Comparison of ENCODE assay signal across 1 cellular context in the genomic region with DNA sequence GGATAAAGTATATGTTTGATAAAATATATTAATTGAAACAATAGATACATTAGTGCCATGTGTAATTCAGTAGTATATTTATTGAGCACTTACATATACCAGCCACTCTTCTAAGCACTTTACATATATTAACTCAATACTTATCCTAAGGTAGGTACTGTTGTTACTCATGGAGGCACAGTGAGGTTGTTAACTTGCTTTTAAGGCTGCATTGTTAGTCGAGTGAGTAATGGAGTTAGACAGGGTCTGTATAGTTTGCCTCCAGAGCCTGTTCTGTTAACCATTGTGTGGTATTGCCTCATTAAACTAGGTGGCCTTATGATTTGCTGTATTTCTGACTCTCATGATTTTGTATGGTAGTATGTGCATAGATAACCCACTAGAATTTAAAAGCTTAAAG.
TF ChIP-seq lines count a peak whose summit lies in the region.

No MANE protein-coding gene starts in this region.

TF ChIP-seq in HEK293, 187 proteins besides CTCF, POLR2A, EP300 and RAD21:
- no peak for TF ChIP-seq ZNF169 (tag by site-specific recombination; IDR thresholded peaks at IDR 0.05)
- no peak for TF ChIP-seq ZNF621 (tag by site-specific recombination; IDR thresholded peaks at IDR 0.05)
- no peak for TF ChIP-seq SP3 (tag by site-specific recombination; IDR thresholded peaks at IDR 0.05)
- TF ChIP-seq ZNF423 (tag by site-specific recombination; IDR thresholded peaks at IDR 0.05): no peak
- TF ChIP-seq ZNF664 (tag by site-specific recombination; IDR thresholded peaks at IDR 0.05): 0 out of 2 replicates have a peak, but pooled peaks have one; percentile 24
- TF ChIP-seq, protein P1, sequence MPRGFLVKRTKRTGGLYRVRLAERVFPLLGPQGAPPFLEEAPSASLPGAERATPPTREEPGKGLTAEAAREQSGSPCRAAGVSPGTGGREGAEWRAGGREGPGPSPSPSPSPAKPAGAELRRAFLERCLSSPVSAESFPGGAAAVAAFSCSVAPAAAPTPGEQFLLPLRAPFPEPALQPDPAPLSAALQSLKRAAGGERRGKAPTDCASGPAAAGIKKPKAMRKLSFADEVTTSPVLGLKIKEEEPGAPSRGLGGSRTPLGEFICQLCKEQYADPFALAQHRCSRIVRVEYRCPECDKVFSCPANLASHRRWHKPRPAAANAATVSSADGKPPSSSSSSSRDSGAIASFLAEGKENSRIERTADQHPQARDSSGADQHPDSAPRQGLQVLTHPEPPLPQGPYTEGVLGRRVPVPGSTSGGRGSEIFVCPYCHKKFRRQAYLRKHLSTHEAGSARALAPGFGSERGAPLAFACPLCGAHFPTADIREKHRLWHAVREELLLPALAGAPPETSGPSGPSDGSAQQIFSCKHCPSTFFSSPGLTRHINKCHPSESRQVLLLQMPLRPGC (tag by site-specific recombination; IDR thresholded peaks at IDR 0.05): no peak
